In the genomic region with DNA sequence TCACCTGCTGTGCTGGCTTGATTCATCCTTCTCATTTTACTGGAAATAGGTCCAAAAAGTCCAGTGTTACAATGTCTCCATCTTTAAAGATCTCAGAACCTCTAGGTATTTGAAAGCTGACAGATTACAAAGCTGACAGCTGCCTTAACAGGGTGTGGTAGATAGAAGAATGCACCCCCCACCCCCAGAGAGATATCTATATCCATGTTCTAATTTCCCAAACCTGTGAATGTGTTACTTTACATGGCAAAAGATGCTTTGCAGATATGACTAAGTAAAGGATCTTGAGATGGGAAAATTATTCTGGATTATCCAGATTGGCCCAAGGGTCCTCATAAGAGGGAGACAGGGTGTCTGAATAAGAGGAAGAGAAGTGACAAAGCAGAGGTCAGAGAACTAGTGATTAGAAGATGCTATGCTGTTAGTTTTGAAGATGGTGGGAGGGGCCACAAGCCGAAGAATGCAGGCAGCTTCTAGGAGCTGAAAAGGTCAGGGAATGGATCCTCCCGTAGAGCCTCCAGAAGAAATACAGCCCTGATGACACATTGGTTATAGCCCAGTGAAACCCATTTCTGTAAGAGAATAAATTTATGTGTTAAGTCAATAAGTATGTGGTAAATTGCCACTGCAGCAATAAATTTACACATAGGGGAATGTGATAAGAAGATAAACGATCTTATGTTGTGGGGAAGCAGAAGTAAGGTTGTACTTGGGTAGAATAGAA, we compare ENCODE assay signal across 17 cellular contexts. TPM values are rescaled to one million over a fixed set of nuclear protein-coding genes. Genes with fewer than 3 reads are reported as not detected.
DNase-seq lines count a peak whose midpoint lies in the region; ATAC-seq and TF ChIP-seq lines count a peak whose summit lies in the region.
"Had no signal": no experiment of that assay in that cellular context is flagged by ENCODE, and none has a peak within 500 bp of the region (broad histone marks: within the 10 kb centered on the region; RNA-seq: fewer than 3 reads in every experiment).

No MANE protein-coding gene starts in this region.

- TF ChIP-seq RAD21 in IMR-90 (IDR thresholded peaks at IDR 0.05; ENCODE audit: low read length): no peak

- H3K18ac ChIP-seq in IMR-90 (ENCODE audit: low read depth, low read length) (peak overlapping the region; percentile 71), neuronal stem cell (ENCODE audit: low read length) (no peak overlapping the region)

- H3K4me1 Mint-ChIP-seq in Caco-2 (ENCODE audit: low read depth, unreplicated experiment) (peaks cover 50% of the 10 kb centered on the region), chondrocyte (ENCODE audit: low read depth) (peaks cover 69% of the 10 kb centered on the region), nephron (peaks cover 34% of the 10 kb centered on the region)

- H3K27ac Mint-ChIP-seq in Caco-2 (ENCODE audit: unreplicated experiment) (peak overlapping the region; percentile 47), chondrocyte (ENCODE audit: unreplicated experiment) (peak overlapping the region; percentile 37), nephron (peak overlapping the region in 2 of 3 experiments; percentile 20 to 63)

- CTCF ChIA-PET in Caco-2 (lab: Charles Lee) (no interaction called here), IMR-90 (lab: Yijun Ruan, JAX) (interaction anchor here (1.6 kb wide), 1 partner anchor 9 kb away, joined by 5 read pairs; no protein-coding TSS in a partner anchor)

- H3K27me3 Mint-ChIP-seq in Caco-2 (ENCODE audit: insufficient read depth, unreplicated experiment): no peaks in the 10 kb centered on the region
- no peaks in the 10 kb centered on the region for H3K27me3 Mint-ChIP-seq in chondrocyte (ENCODE audit: low read depth)
- H3K27me3 Mint-ChIP-seq in nephron (ENCODE audit: low read depth): peaks cover 4% of the 10 kb centered on the region

- intact Hi-C loops in Caco-2 (cut with micrococcal nuclease; ENCODE audit: unreplicated experiment) (no loop called here), IMR-90 (cut with micrococcal nuclease) (no loop called here)

- no TSS peak for BruUV-seq in Caco-2 (replicated peaks; lab: Mats Ljungman, UMichigan)
- no TSS peak for BruUV-seq in IMR-90 (replicated peaks; lab: Mats Ljungman, UMichigan)

- H3K4me2 ChIP-seq in IMR-90 (ENCODE audit: low read depth, low read length) (peak overlapping the region; percentile 70; the same call in 1 of the 2 replicates), neuronal stem cell (ENCODE audit: insufficient read depth, low read length, poor library complexity, severe bottlenecking) (no peak overlapping the region)
- H3K4me2 ChIP-seq: BLaER1 had no signal

- H3K9me3 Mint-ChIP-seq in Caco-2 (ENCODE audit: unreplicated experiment) (peaks cover 52% of the 10 kb centered on the region), chondrocyte (ENCODE audit: low read depth) (peaks cover 12% of the 10 kb centered on the region), nephron (peaks cover 10% of the 10 kb centered on the region)

- H2BK15ac ChIP-seq in IMR-90 (ENCODE audit: low read depth, low read length) (peak overlapping the region; percentile 57; the same call in 2 of the 3 replicates), neuronal stem cell (ENCODE audit: low read length) (no peak overlapping the region)

- H3K79me1 ChIP-seq in IMR-90 (ENCODE audit: low read depth in 1 of 2, low read length in 2 of 2) (peaks cover 0 to 10% of the 10 kb centered on the region in 2 experiments; a peak in 2 of 4 replicates), neuronal stem cell (ENCODE audit: low read depth, low read length) (no peaks in the 10 kb centered on the region)

- DNase-seq in Caco-2: no peak
- DNase-seq in IMR-90: no peak
- no peak for DNase-seq in chondrocyte (ENCODE audit: low spot score)
- DNase-seq in neuronal stem cell (ENCODE audit: low spot score): no peak
- no peak for DNase-seq in C1 segment of cervical spinal cord (lab: John Stamatoyannopoulos, UW)
- no peak for DNase-seq in AML-193 (lab: John Stamatoyannopoulos, UW)
- DNase-seq: DMS153; NCI-H1417; NCI-H2029 treated with DMSO at 0.1 percent for 48 hours; NCI-H69; NK-92 treated with Interleukin-12 subunit alpha and Interleukin-12 subunit beta, amount 100 ng/mL, for 24 hours; OCI-M1; T-helper 1 cell had no signal

- TF ChIP-seq CTCF in Caco-2 (IDR thresholded peaks at IDR 0.05; ENCODE audit: insufficient read depth in 1 of 2, low read depth in 1 of 2, low read length in 1 of 2, severe bottlenecking in 1 of 2, unreplicated experiment in 1 of 2) (no peak), IMR-90 (conservative IDR thresholded peaks at IDR 0.05; ENCODE audit: low read depth, low read length) (no peak), chondrocyte (IDR thresholded peaks at IDR 0.05) (no peak), nephron (IDR thresholded peaks at IDR 0.05; ENCODE audit: unreplicated experiment in 3 of 3) (no peak)

- H3K4ac ChIP-seq in IMR-90 (ENCODE audit: low read depth, low read length) (peak overlapping the region; percentile 93), neuronal stem cell (ENCODE audit: low read length) (no peak overlapping the region)

- H3K9me3 ChIP-seq in Caco-2 (peaks cover 37% of the 10 kb centered on the region), IMR-90 (ENCODE audit: control insufficient read depth, insufficient read depth, low read length) (peaks cover 5% of the 10 kb centered on the region), neuronal stem cell (replicated peaks in 1 of 2; ENCODE audit: control insufficient read depth in 2 of 2, insufficient read depth in 1 of 2, low read depth in 1 of 2, low read length in 2 of 2) (no peaks in the 10 kb centered on the region)
- H3K9me3 ChIP-seq: BLaER1 had no signal

- no peak overlapping the region for H2AK9ac ChIP-seq in IMR-90 (replicated peaks; ENCODE audit: low read depth, low read length, poor library complexity)

- H3K56ac ChIP-seq in IMR-90 (ENCODE audit: extremely low read depth, insufficient read depth, low read length): peak overlapping the region; percentile 39; the same call in 1 of the 2 replicates

- H2BK5ac ChIP-seq in IMR-90 (ENCODE audit: low read depth, low read length, poor library complexity, severe bottlenecking): peak overlapping the region; percentile 81
- H2BK5ac ChIP-seq in neuronal stem cell (ENCODE audit: low read length): no peak overlapping the region

- H3K9ac ChIP-seq in IMR-90 (ENCODE audit: low read depth, low read length) (no peak overlapping the region), neuronal stem cell (ENCODE audit: low read depth, low read length, poor library complexity) (no peak overlapping the region)
- H3K9ac ChIP-seq: BLaER1 had no signal

- POLR2A ChIA-PET in Caco-2 (lab: Charles Lee): no interaction called here
- POLR2A ChIA-PET in IMR-90 (lab: Charles Lee; ENCODE audit: unreplicated experiment): no interaction called here

- H2AFZ ChIP-seq in IMR-90 (replicated peaks; ENCODE audit: low read length, poor library complexity) (peak overlapping the region; percentile 15), neuronal stem cell (ENCODE audit: low read length) (no peak overlapping the region)

- peak overlapping the region; percentile 14 to 78; a peak in 3 of 4 replicates for H4K8ac ChIP-seq in IMR-90 (ENCODE audit: low read depth in 2 of 2, low read length in 2 of 2)
- no peak overlapping the region for H4K8ac ChIP-seq in neuronal stem cell (ENCODE audit: low read depth, low read length)

- H3K27me3 ChIP-seq in Caco-2 (replicated peaks; ENCODE audit: control insufficient read depth, insufficient read depth, low read length) (no peaks in the 10 kb centered on the region), IMR-90 (ENCODE audit: control insufficient read depth, insufficient read depth, low read length) (no peaks in the 10 kb centered on the region), neuronal stem cell (ENCODE audit: control insufficient read depth in 3 of 3, insufficient read depth in 3 of 3, low read depth in 1 of 3, low read length in 3 of 3) (no peaks in the 10 kb centered on the region)
- H3K27me3 ChIP-seq: BLaER1 had no signal

- H3K4me3 Mint-ChIP-seq in Caco-2 (ENCODE audit: unreplicated experiment) (no peak overlapping the region), chondrocyte (ENCODE audit: unreplicated experiment) (no peak overlapping the region), nephron (no peak overlapping the region)

- WGBS in IMR-90 (ENCODE audit: extremely low coverage in 2 of 2, insufficient read length in 1 of 2), 2 experiments: 60% methylated on average over 1 of the region's 3 CpGs; no CpG with 5 or more reads in 1 of the 2 experiments
- WGBS in neuronal stem cell (ENCODE audit: extremely low coverage in 2 of 2, insufficient read length in 2 of 2, insufficient replicate concordance in 1 of 2), 2 donors: no CpG with 5 or more reads among the region's 3 CpGs

- peak overlapping the region; percentile 72 for H3K27ac ChIP-seq in IMR-90 (ENCODE audit: insufficient read depth, low read length)
- H3K27ac ChIP-seq in neuronal stem cell (replicated peaks; ENCODE audit: low read length): no peak overlapping the region
- H3K27ac ChIP-seq: BLaER1, HL-60 had no signal

- H4K91ac ChIP-seq in IMR-90 (ENCODE audit: insufficient read depth, low read depth, low read length) (peak overlapping the region; percentile 48), neuronal stem cell (ENCODE audit: low read depth, low read length, poor library complexity) (no peak overlapping the region)

- H2BK120ac ChIP-seq in IMR-90 (ENCODE audit: low read depth, low read length) (peak overlapping the region; percentile 93), neuronal stem cell (ENCODE audit: low read depth, low read length) (no peak overlapping the region)

- in situ Hi-C loops in IMR-90 (cut with MboI; ENCODE audit: low sequenced_read_pairs): no loop called here

- peaks cover 9% of the 10 kb centered on the region for H3K9me1 ChIP-seq in IMR-90 (ENCODE audit: insufficient read depth, low read length)

- peaks cover 19% of the 10 kb centered on the region for H3K36me3 Mint-ChIP-seq in Caco-2 (ENCODE audit: insufficient read depth, unreplicated experiment)
- H3K36me3 Mint-ChIP-seq in chondrocyte (ENCODE audit: low read depth): peaks cover 3% of the 10 kb centered on the region
- H3K36me3 Mint-ChIP-seq in nephron (ENCODE audit: low read depth): no peaks in the 10 kb centered on the region

- dilution Hi-C loops in IMR-90 (cut with HindIII; ENCODE audit: low sequenced_read_pairs, unreplicated experiment): no loop called here

- H3K14ac ChIP-seq in IMR-90 (replicated peaks; ENCODE audit: low read depth, low read length) (no peak overlapping the region; the same call in 1 of the 2 replicates), neuronal stem cell (ENCODE audit: low read length) (no peak overlapping the region)

- no peak overlapping the region for H3K4me3 ChIP-seq in Caco-2 (ENCODE audit: low read depth, low read length)
- H3K4me3 ChIP-seq in IMR-90 (ENCODE audit: insufficient read depth, low read depth, low read length): no peak overlapping the region
- no peak overlapping the region for H3K4me3 ChIP-seq in neuronal stem cell (ENCODE audit: low read length in 2 of 2)
- H3K4me3 ChIP-seq: BLaER1 had no signal

- peak overlapping the region; percentile 60 for H2AK5ac ChIP-seq in IMR-90 (ENCODE audit: low read depth, low read length)
- H2AK5ac ChIP-seq in neuronal stem cell (ENCODE audit: low read depth, low read length): no peak overlapping the region

- ATAC-seq in IMR-90 (ENCODE audit: low read depth) (no peak), HG03025 (IDR thresholded peaks at IDR 0.05; ENCODE audit: low FRiP score, unreplicated experiment) (no peak)

- H3K4me1 ChIP-seq in Caco-2 (peaks cover 66% of the 10 kb centered on the region), IMR-90 (ENCODE audit: control insufficient read depth, insufficient read depth, low read length) (peaks cover 27% of the 10 kb centered on the region), neuronal stem cell (ENCODE audit: control insufficient read depth in 2 of 2, insufficient read depth in 1 of 2, low read depth in 1 of 2, low read length in 2 of 2) (peaks cover 2 to 3% of the 10 kb centered on the region in 2 donors)
- H3K4me1 ChIP-seq: BLaER1 had no signal

- H2BK20ac ChIP-seq in IMR-90 (ENCODE audit: low read depth, low read length): peak overlapping the region; percentile 96

- H4K5ac ChIP-seq in IMR-90 (ENCODE audit: low read depth, low read length): peak overlapping the region; percentile 77; the same call in 1 of the 2 replicates

- H3K36me3 ChIP-seq in Caco-2 (ENCODE audit: control insufficient read depth, insufficient read depth, low read length) (no peaks in the 10 kb centered on the region; the same call in 1 of the 2 replicates), IMR-90 (ENCODE audit: control insufficient read depth, insufficient read depth, low read length) (no peaks in the 10 kb centered on the region), neuronal stem cell (replicated peaks in 1 of 2; ENCODE audit: control insufficient read depth in 2 of 2, insufficient read depth in 2 of 2, low read length in 2 of 2) (no peaks in the 10 kb centered on the region)
- H3K36me3 ChIP-seq: BLaER1 had no signal

- no peaks in the 10 kb centered on the region for H4K20me1 ChIP-seq in IMR-90 (ENCODE audit: insufficient read depth, low read length)
- H4K20me1 ChIP-seq: BLaER1 had no signal

- no peak overlapping the region for H2BK12ac ChIP-seq in neuronal stem cell (ENCODE audit: low read length)

- no peak for TF ChIP-seq POLR2A in IMR-90 (IDR thresholded peaks at IDR 0.05; ENCODE audit: low read depth, low read length)

- H3K23ac ChIP-seq in IMR-90 (ENCODE audit: low read depth, low read length) (peak overlapping the region; percentile 66), neuronal stem cell (ENCODE audit: low read depth, low read length, poor library complexity) (no peak overlapping the region)

RNA-seq across cellular contexts. Expression of gene FSTL1, which starts 21.5 kb away (rescaled TPM):
- total RNA-seq in Caco-2 (2022): 1.4 and 2.9 TPM in 2 replicates
- total RNA-seq in IMR-90 (2012; rRNA removed): 1,097 and 1,642 TPM in 2 replicates
- polyA plus RNA-seq in IMR-90 (2012; rRNA removed): 864 and 916 TPM in 2 replicates
- 367 and 446 TPM in 2 replicates for polyA plus RNA-seq in IMR-90 (2012; cell fraction: cytosol; rRNA removed)
- polyA plus RNA-seq in IMR-90 (2012; cell fraction: nucleus; rRNA removed; ENCODE audit: low replicate concordance): 302 and 555 TPM in 2 replicates
- total RNA-seq in chondrocyte: 2,561 to 3,511 TPM (median 3,398 TPM) in 3 replicates
- polyA plus RNA-seq in neuronal stem cell (2013, experiment 1 of 2): 246 TPM
- 254 TPM for polyA plus RNA-seq in neuronal stem cell (2013, experiment 2 of 2)

Comparison
In these comparisons a context has a peak if more than half of its experiments do, and no peak if none do; other contexts are left out.
1. RNA of gene FSTL1, which starts 21.5 kb away (total RNA-seq): 2,561 to 3,511 TPM in chondrocyte and 1,097 to 1,642 TPM in IMR-90; 1.4 to 2.9 TPM in Caco-2; every median in the first group is over 100 times any median in the second.
2. Peak in every context shown above with its lines, with median percentiles within 50 percentile points of each other: H3K27ac Mint-ChIP-seq.